8 cellular contexts compared by ENCODE assay signal in genomic region chr19:48634424-48635262, GRCh38. TPM values are rescaled to one million over a fixed set of nuclear protein-coding genes. Genes with fewer than 3 reads are reported as not detected.
A peak's percentile ranks its signal among the peaks of the same experiment; 100 is the strongest.
DNase-seq lines count a peak whose midpoint lies in the region; ATAC-seq and TF ChIP-seq lines count a peak whose summit lies in the region.

No MANE protein-coding gene starts in this region.

- peak overlapping the region; percentile 93 to 95 for H3K27ac Mint-ChIP-seq in T-cell

- TF ChIP-seq CTCF in HEK293 (tag by site-specific recombination; IDR thresholded peaks at IDR 0.05): no peak
- peak in 1 of 5 experiments; percentile 39 for TF ChIP-seq CTCF in tibial nerve (IDR thresholded peaks at IDR 0.05)

- intact Hi-C loops in cardiac septum (cut with DNase I): no loop called here

- peaks cover 12% of the 10 kb centered on the region for H3K36me3 Mint-ChIP-seq in T-cell

- peaks cover 8 to 30% of the 10 kb centered on the region in 2 experiments; a peak in 2 of 3 replicates for H3K36me3 ChIP-seq in HEK293 (ENCODE audit: control insufficient read depth in 2 of 2, insufficient read depth in 1 of 2, low read length in 2 of 2)
- peaks cover 0 to 29% (median 0%) of the 10 kb centered on the region in 3 donors for H3K36me3 ChIP-seq in tibial nerve

- H3K4me3 ChIP-seq in HEK293 (ENCODE audit: low read depth, low read length): no peak overlapping the region
- H3K4me3 ChIP-seq in tibial nerve: peak overlapping the region; percentile 18 to 85 (median 60)

- no peaks in the 10 kb centered on the region for H3K9me3 Mint-ChIP-seq in T-cell

- H3K27me3 ChIP-seq in tibial nerve: no peaks in the 10 kb centered on the region

- peak overlapping the region; percentile 78 to 99 (median 80) for H3K4me3 Mint-ChIP-seq in T-cell

- peak; percentile 96 to 98 for TF ChIP-seq EP300 in tibial nerve (IDR thresholded peaks at IDR 0.05)

- peak; percentile 28 to 78 for TF ChIP-seq POLR2A in tibial nerve (IDR thresholded peaks at IDR 0.05)

- ATAC-seq in T-cell (replicated peaks in 1 of 4): peak; percentile 18 to 21 (median 20)

- peak; percentile 89 for DNase-seq in D341Med (ENCODE audit: low spot score)
- peak; percentile 98 for DNase-seq in NCI-H146 (lab: John Stamatoyannopoulos, UW)
- DNase-seq in T-cell: peak; percentile 79 to 93 (median 86)
- peak; percentile 97 for DNase-seq in cardiac septum (ENCODE audit: low spot score)
- peak; percentile 93 for DNase-seq in pons (ENCODE audit: low spot score)
- DNase-seq in tibial nerve (ENCODE audit: low spot score in 2 of 2): peak; percentile 97 to 98

- H3K27me3 Mint-ChIP-seq in T-cell: no peaks in the 10 kb centered on the region

- CTCF ChIA-PET in HEK293 (lab: Yijun Ruan, JAX): interaction anchor here (0.6 to 1.2 kb wide), 5 partner anchors 20 to 145 kb away, joined by 3 to 4 read pairs (median 3); no protein-coding TSS in a partner anchor
- CTCF ChIA-PET in T-cell (lab: Charles Lee): interaction anchor here in 1 of 2 donors (0.6 to 1.1 kb wide), 2 partner anchors 15 to 26 kb away, joined by 3 read pairs; partner anchors contain the start of gene SPHK2

- H3K9me3 ChIP-seq in HEK293 (ENCODE audit: control insufficient read depth, insufficient read depth, low read depth, low read length) (no peaks in the 10 kb centered on the region), tibial nerve (no peaks in the 10 kb centered on the region)

- peak overlapping the region; percentile 86 for H3K27ac ChIP-seq in HEK293 (ENCODE audit: extremely low read depth, low read depth, low read length)
- H3K27ac ChIP-seq in adipose tissue (ENCODE audit: low read depth, low read length): peak overlapping the region; percentile 66
- peak overlapping the region; percentile 94 to 99 (median 99) for H3K27ac ChIP-seq in tibial nerve

- H3K4me1 ChIP-seq in HEK293 (ENCODE audit: control insufficient read depth, insufficient read depth, low read length) (peaks cover 23% of the 10 kb centered on the region), tibial nerve (peaks cover 0 to 81% (median 52%) of the 10 kb centered on the region in 4 donors)

- POLR2A ChIA-PET in HEK293 (lab: Yijun Ruan, JAX): interaction anchor here (0.6 to 8.1 kb wide), 6 partner anchors 11 to 238 kb away, joined by 4 to 97 read pairs (median 16); partner anchors contain the start of genes CA11, FAM83E, PPP1R15A and RPL18
- POLR2A ChIA-PET in T-cell (lab: Charles Lee): interaction anchor here in 1 of 2 donors (0.5 to 0.6 kb wide), 2 partner anchors 311 to 358 kb away, joined by 3 read pairs; partner anchors contain the start of gene GYS1

- 3 to 7% (median 5%) methylated on average over 25 to 37 of the region's 37 CpGs for WGBS in adipose tissue, 3 donors
- 3 to 6% methylated on average over 28 to 37 of the region's 37 CpGs for WGBS in tibial nerve, 2 donors

- peaks cover 54 to 58% (median 54%) of the 10 kb centered on the region in 3 donors for H3K4me1 Mint-ChIP-seq in T-cell

TF ChIP-seq in HEK293, 187 proteins besides CTCF, POLR2A, EP300 and RAD21 (continues in another document):
- TF ChIP-seq ELK4 (IDR thresholded peaks at IDR 0.05; ENCODE audit: borderline replicate concordance, low read depth, low read length): no peak
- TF ChIP-seq, protein P1, sequence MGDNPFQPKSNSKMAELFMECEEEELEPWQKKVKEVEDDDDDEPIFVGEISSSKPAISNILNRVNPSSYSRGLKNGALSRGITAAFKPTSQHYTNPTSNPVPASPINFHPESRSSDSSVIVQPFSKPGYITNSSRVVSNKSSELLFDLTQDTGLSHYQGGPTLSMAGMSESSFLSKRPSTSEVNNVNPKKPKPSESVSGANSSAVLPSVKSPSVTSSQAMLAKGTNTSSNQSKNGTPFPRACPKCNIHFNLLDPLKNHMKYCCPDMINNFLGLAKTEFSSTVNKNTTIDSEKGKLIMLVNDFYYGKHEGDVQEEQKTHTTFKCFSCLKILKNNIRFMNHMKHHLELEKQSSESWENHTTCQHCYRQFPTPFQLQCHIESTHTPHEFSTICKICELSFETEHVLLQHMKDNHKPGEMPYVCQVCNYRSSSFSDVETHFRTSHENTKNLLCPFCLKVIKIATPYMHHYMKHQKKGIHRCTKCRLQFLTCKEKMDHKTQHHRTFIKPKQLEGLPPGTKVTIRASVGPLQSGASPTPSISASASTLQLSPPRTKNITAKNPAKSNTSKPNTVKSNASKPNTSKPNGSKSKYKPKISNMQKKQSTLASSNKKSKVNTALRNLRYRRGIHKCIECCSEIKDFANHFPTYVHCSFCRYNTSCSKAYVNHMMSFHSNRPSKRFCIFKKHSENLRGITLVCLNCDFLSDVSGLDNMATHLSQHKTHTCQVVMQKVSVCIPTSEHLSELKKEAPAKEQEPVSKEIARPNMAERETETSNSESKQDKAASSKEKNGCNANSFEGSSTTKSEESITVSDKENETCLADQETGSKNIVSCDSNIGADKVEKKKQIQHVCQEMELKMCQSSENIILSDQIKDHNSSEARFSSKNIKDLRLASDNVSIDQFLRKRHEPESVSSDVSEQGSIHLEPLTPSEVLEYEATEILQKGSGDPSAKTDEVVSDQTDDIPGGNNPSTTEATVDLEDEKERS (tag by site-specific recombination; IDR thresholded peaks at IDR 0.05): no peak
- TF ChIP-seq PRDM1 (tag by site-specific recombination; IDR thresholded peaks at IDR 0.05): no peak
- TF ChIP-seq, protein P2, sequence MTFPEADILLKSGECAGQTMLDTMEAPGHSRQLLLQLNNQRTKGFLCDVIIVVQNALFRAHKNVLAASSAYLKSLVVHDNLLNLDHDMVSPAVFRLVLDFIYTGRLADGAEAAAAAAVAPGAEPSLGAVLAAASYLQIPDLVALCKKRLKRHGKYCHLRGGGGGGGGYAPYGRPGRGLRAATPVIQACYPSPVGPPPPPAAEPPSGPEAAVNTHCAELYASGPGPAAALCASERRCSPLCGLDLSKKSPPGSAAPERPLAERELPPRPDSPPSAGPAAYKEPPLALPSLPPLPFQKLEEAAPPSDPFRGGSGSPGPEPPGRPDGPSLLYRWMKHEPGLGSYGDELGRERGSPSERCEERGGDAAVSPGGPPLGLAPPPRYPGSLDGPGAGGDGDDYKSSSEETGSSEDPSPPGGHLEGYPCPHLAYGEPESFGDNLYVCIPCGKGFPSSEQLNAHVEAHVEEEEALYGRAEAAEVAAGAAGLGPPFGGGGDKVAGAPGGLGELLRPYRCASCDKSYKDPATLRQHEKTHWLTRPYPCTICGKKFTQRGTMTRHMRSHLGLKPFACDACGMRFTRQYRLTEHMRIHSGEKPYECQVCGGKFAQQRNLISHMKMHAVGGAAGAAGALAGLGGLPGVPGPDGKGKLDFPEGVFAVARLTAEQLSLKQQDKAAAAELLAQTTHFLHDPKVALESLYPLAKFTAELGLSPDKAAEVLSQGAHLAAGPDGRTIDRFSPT (tag by site-specific recombination; IDR thresholded peaks at IDR 0.05): no peak
- TF ChIP-seq PATZ1 (tag by site-specific recombination; IDR thresholded peaks at IDR 0.05): peak; percentile 95

RNA-seq across cellular contexts. Expression of gene DBP, which starts 2.5 kb away (rescaled TPM):
- 10 to 100 TPM; 24.5 to 57.2 (median 56.0) TPM for total RNA-seq in T-cell
- 10 to 100 TPM in 1 of 3 donors, 1 to 10 TPM in 2; 2.9 to 10.9 (median 8.1) TPM for polyA plus RNA-seq in adipose tissue
- total RNA-seq in cardiac septum: 4.4 TPM
- total RNA-seq in tibial nerve: 10 to 100 TPM in 2 of 4 donors, 1 to 10 TPM in 2; 2.4 to 20.1 (median 10.1) TPM

RNA-seq across cellular contexts. Expression of gene CA11, which starts 11.3 kb away (rescaled TPM):
- total RNA-seq in T-cell (10 to 100 TPM in 4 of 5 donors, 1 to 10 TPM in 1; 8.0 to 18.5 (median 11.0) TPM), cardiac septum (6.5 TPM), tibial nerve (1 to 10 TPM; 3.1 to 5.4 (median 4.0) TPM)
- polyA plus RNA-seq in adipose tissue: 10 to 100 TPM in 1 of 3 donors, 1 to 10 TPM in 2; 2.6 to 21.3 (median 2.7) TPM

RNA-seq across cellular contexts. Expression of gene SPHK2, which starts 15.3 kb away (rescaled TPM):
- total RNA-seq in T-cell (10 to 100 TPM; 18.0 to 37.0 (median 31.8) TPM), cardiac septum (8.5 TPM), tibial nerve (10 to 100 TPM; 28.0 to 34.7 (median 30.1) TPM)
- 10 to 100 TPM in 2 of 3 donors, 1 to 10 TPM in 1; 8.4 to 17.8 (median 17.7) TPM for polyA plus RNA-seq in adipose tissue

RNA-seq across cellular contexts. Expression of gene RPL18, which starts 15.7 kb away (rescaled TPM):
- total RNA-seq in T-cell (1,000 to 10,000 TPM; 2,370 to 2,784 (median 2,662) TPM), cardiac septum (437 TPM), tibial nerve (1,000 to 10,000 TPM; 2,253 to 3,141 (median 2,490) TPM)
- polyA plus RNA-seq in adipose tissue: 1,000 to 10,000 TPM; 2,059 to 2,549 (median 2,360) TPM

RNA-seq across cellular contexts. Expression of gene FAM83E, which starts 19.8 kb away (rescaled TPM):
- total RNA-seq in T-cell: 1 to 10 TPM in 4 of 5 donors, not detected in 1; 2.3 to 3.0 (median 2.7) TPM
- 1 to 10 TPM in 2 of 3 donors, under 1 TPM in 1; 0.56 to 4.2 (median 1.3) TPM for polyA plus RNA-seq in adipose tissue
- total RNA-seq in cardiac septum: not detected
- not detected for total RNA-seq in tibial nerve
